In genomic region chr1:238113222-238113621, GRCh38 we compare ENCODE assay signal across 5 cellular contexts.
"Had no signal": no experiment of that assay in that cellular context is flagged by ENCODE, and none has a peak within 500 bp of the region (broad histone marks: within the 10 kb centered on the region; RNA-seq: fewer than 3 reads in every experiment).

No MANE protein-coding gene starts in this region.

- ATAC-seq: HepG2, K562 had no signal

- H3K4me3 ChIP-seq: K562 had no signal

- H3K27ac ChIP-seq: HL-60 had no signal

- DNase-seq: IMR-90, KBM-7 had no signal
